2 cellular contexts compared by ENCODE assay signal in the genomic region with DNA sequence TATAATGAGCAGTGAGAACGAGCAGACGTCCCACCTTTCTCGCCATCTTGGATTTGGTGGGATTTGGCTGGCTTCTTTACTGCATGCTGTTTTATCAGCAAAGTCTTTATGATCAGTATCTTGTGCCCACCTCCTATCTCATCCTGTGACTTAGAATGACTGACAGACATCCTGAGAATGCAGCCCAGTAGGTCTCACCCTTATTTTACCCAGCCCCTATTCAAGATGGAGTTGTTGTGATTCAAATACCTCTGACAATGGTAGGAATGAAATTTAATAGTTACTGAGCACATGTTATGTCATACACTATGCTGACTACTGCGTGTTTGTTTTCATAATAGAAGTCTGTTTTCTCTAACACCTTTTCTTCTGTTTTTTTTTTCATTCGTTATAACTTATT.
A peak's percentile ranks its signal among the peaks of the same experiment; 100 is the strongest.
TF ChIP-seq lines count a peak whose summit lies in the region.

No MANE protein-coding gene starts in this region.

TF ChIP-seq in HEK293, 187 proteins besides CTCF, POLR2A, EP300 and RAD21:
- peak; percentile 96 for TF ChIP-seq MYNN (tag by site-specific recombination; IDR thresholded peaks at IDR 0.05; ENCODE audit: borderline replicate concordance)
- TF ChIP-seq ZFP41 (tag by site-specific recombination; IDR thresholded peaks at IDR 0.05; ENCODE audit: borderline replicate concordance), result no peak
- TF ChIP-seq, protein P1, sequence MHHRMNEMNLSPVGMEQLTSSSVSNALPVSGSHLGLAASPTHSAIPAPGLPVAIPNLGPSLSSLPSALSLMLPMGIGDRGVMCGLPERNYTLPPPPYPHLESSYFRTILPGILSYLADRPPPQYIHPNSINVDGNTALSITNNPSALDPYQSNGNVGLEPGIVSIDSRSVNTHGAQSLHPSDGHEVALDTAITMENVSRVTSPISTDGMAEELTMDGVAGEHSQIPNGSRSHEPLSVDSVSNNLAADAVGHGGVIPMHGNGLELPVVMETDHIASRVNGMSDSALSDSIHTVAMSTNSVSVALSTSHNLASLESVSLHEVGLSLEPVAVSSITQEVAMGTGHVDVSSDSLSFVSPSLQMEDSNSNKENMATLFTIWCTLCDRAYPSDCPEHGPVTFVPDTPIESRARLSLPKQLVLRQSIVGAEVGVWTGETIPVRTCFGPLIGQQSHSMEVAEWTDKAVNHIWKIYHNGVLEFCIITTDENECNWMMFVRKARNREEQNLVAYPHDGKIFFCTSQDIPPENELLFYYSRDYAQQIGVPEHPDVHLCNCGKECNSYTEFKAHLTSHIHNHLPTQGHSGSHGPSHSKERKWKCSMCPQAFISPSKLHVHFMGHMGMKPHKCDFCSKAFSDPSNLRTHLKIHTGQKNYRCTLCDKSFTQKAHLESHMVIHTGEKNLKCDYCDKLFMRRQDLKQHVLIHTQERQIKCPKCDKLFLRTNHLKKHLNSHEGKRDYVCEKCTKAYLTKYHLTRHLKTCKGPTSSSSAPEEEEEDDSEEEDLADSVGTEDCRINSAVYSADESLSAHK (tag by site-specific recombination; IDR thresholded peaks at IDR 0.05), result no peak
- TF ChIP-seq ZNF138 (tag by site-specific recombination; IDR thresholded peaks at IDR 0.05; ENCODE audit: borderline replicate concordance), result no peak
- peak; percentile 80 for TF ChIP-seq ZNF629 (tag by site-specific recombination; IDR thresholded peaks at IDR 0.05)
- no peak for TF ChIP-seq ZBTB20 (tag by site-specific recombination; IDR thresholded peaks at IDR 0.05)
- TF ChIP-seq, protein P2, sequence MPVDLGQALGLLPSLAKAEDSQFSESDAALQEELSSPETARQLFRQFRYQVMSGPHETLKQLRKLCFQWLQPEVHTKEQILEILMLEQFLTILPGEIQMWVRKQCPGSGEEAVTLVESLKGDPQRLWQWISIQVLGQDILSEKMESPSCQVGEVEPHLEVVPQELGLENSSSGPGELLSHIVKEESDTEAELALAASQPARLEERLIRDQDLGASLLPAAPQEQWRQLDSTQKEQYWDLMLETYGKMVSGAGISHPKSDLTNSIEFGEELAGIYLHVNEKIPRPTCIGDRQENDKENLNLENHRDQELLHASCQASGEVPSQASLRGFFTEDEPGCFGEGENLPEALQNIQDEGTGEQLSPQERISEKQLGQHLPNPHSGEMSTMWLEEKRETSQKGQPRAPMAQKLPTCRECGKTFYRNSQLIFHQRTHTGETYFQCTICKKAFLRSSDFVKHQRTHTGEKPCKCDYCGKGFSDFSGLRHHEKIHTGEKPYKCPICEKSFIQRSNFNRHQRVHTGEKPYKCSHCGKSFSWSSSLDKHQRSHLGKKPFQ (tag by site-specific recombination; IDR thresholded peaks at IDR 0.05), result 0 out of 2 replicates have a peak, but pooled peaks have one; percentile 44
- no peak for TF ChIP-seq ZNF354C (tag by site-specific recombination; IDR thresholded peaks at IDR 0.05; ENCODE audit: borderline replicate concordance, low read depth)

TF ChIP-seq in GM12878, 131 proteins besides CTCF, POLR2A, EP300 and RAD21:
- TF ChIP-seq STAT3 (IDR thresholded peaks at IDR 0.05; ENCODE audit: low read depth, low read length), result no peak
- TF ChIP-seq, protein P3, sequence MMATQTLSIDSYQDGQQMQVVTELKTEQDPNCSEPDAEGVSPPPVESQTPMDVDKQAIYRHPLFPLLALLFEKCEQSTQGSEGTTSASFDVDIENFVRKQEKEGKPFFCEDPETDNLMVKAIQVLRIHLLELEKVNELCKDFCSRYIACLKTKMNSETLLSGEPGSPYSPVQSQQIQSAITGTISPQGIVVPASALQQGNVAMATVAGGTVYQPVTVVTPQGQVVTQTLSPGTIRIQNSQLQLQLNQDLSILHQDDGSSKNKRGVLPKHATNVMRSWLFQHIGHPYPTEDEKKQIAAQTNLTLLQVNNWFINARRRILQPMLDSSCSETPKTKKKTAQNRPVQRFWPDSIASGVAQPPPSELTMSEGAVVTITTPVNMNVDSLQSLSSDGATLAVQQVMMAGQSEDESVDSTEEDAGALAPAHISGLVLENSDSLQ (IDR thresholded peaks at IDR 0.05), result peak; percentile 39
